1 cellular context compared by ENCODE assay signal in the genomic region with DNA sequence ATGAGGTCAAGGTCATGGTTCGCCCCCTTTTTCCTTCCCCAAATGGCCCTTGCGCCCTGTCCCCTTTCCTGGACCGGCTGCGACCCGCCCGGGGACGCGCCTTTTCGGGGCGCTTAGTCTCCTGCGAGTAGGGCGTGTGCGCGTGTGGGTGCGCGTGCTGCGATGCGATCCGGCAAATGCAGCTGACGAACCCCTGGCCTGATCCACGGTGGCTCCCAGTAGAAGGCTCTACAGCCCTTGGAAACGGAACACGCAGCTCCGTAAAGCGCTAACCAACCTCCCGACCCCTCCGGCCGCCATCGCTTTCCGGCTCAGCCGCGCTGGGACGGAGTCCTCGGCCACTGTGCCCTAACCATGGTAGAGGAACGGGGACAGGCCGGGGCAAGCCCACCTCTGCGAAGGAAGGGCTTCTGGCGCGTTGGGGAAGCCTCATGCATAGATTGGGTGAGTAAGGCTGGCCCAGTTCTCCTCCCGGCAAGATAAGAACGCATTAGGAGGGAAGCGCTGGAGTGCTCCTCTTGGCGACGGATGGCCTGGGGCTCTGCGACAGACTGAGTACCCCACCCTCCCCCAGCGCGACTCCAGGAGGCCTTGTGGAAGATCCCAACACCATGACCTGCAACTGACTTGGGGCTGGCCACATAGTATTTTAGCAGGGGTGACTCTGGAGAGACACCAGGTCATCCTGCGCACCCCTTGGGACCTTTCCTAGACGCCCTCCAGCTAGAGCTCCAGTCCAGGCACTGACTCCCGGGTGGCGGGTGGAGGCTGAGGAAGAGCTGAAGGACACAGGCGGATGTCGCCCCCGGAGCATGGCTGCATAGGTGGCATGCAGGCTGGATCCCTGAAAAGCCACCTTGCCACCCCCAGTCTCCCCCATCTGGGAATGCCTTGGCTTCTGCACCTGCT.
TF ChIP-seq lines count a peak whose summit lies in the region.

No MANE protein-coding gene starts in this region.

TF ChIP-seq in H1, 55 proteins besides CTCF, POLR2A, EP300 and RAD21:
- TF ChIP-seq SUZ12 (IDR thresholded peaks at IDR 0.05; ENCODE audit: low read length) (peak; percentile 60), JUN (IDR thresholded peaks at IDR 0.05; ENCODE audit: low read depth, low read length) (no peak), EZH2 (IDR thresholded peaks at IDR 0.05; ENCODE audit: low read depth, low read length, severe bottlenecking) (peak; percentile 65), EGR1 (IDR thresholded peaks at IDR 0.05; ENCODE audit: borderline replicate concordance, low read depth, low read length) (no peak), SIN3A (conservative IDR thresholded peaks at IDR 0.05 in 1 of 2, IDR thresholded peaks at IDR 0.05 in 1 of 2; ENCODE audit: low read depth in 1 of 2, low read length in 2 of 2) (0 out of 4 replicates have a peak, but pooled peaks of 1 of the 2 experiments have one; percentile 49), RFX5 (IDR thresholded peaks at IDR 0.05; ENCODE audit: borderline replicate concordance, low read depth, low read length) (no peak), GTF2F1 (IDR thresholded peaks at IDR 0.05; ENCODE audit: borderline replicate concordance, low read depth, low read length) (no peak), SP4 (IDR thresholded peaks at IDR 0.05; ENCODE audit: low read length) (no peak), CHD1 (IDR thresholded peaks at IDR 0.05; ENCODE audit: low read depth, low read length) (no peak), RXRA (IDR thresholded peaks at IDR 0.05; ENCODE audit: insufficient read depth, low read depth, low read length) (no peak), KDM4A (IDR thresholded peaks at IDR 0.05; ENCODE audit: low read depth, low read length, severe bottlenecking) (peak; percentile 89), BCL11A (IDR thresholded peaks at IDR 0.05; ENCODE audit: low read depth in 2 of 2, low read length in 2 of 2) (no peak), PHF8 (conservative IDR thresholded peaks at IDR 0.05; ENCODE audit: low read depth, low read length) (peak; percentile 31; the same call in 1 of the 2 replicates), ASH2L (IDR thresholded peaks at IDR 0.05; ENCODE audit: low read length) (peak; percentile 64), CHD7 (IDR thresholded peaks at IDR 0.05; ENCODE audit: insufficient replicate concordance, low read length) (no peak)
- TF ChIP-seq, protein P1, sequence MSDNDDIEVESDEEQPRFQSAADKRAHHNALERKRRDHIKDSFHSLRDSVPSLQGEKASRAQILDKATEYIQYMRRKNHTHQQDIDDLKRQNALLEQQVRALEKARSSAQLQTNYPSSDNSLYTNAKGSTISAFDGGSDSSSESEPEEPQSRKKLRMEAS (IDR thresholded peaks at IDR 0.05), result peak; percentile 32; the same call in 1 of the 2 replicates
- TF ChIP-seq, protein P2, sequence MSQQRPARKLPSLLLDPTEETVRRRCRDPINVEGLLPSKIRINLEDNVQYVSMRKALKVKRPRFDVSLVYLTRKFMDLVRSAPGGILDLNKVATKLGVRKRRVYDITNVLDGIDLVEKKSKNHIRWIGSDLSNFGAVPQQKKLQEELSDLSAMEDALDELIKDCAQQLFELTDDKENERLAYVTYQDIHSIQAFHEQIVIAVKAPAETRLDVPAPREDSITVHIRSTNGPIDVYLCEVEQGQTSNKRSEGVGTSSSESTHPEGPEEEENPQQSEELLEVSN (IDR thresholded peaks at IDR 0.05), result peak; percentile 33
